14 cellular contexts compared by ENCODE assay signal in genomic region chr7:40986351-40986873, GRCh38.
DNase-seq lines count a peak whose midpoint lies in the region; ATAC-seq, FAIRE-seq and TF ChIP-seq lines count a peak whose summit lies in the region.
"Had no signal": no experiment of that assay in that cellular context is flagged by ENCODE, and none has a peak within 500 bp of the region (broad histone marks: within the 10 kb centered on the region; RNA-seq: fewer than 3 reads in every experiment).

No MANE protein-coding gene starts in this region.

- ATAC-seq in A549 = peak in 1 of 2 experiments; percentile 76; a peak in 3 of 6 replicates
- ATAC-seq: GM12878 had no signal

- no peaks in the 10 kb centered on the region for H3K27me3 Mint-ChIP-seq in HFFc6 (ENCODE audit: insufficient read depth)

- peak; percentile 18 to 47; a peak in 2 of 5 replicates for TF ChIP-seq EP300 in A549 (IDR thresholded peaks at IDR 0.05)

- H3K4me3 ChIP-seq in A549 (no peak overlapping the region), astrocyte of the cerebellum (ENCODE audit: low read depth, low read length) (no peak overlapping the region)
- H3K4me3 ChIP-seq: colonic mucosa, GM12878 had no signal

- no peak for TF ChIP-seq RAD21 in A549 (conservative IDR thresholded peaks at IDR 0.05 in 1 of 2, IDR thresholded peaks at IDR 0.05 in 1 of 2)

- CTCF ChIA-PET in A549 (lab: Yijun Ruan, JAX) = no interaction called here

- peaks cover 5% of the 10 kb centered on the region; the same call in 1 of the 2 replicates for H3K36me3 Mint-ChIP-seq in HFFc6 (ENCODE audit: low read depth)

- peaks cover 9% of the 10 kb centered on the region; the same call in 1 of the 3 replicates for H3K4me1 ChIP-seq in A549
- H3K4me1 ChIP-seq: colonic mucosa had no signal

- no peak for TF ChIP-seq CTCF in A549 (IDR thresholded peaks at IDR 0.05)
- TF ChIP-seq CTCF in HFFc6 (IDR thresholded peaks at IDR 0.05) = no peak
- no peak for TF ChIP-seq CTCF in astrocyte of the cerebellum (IDR thresholded peaks at IDR 0.05; ENCODE audit: low read depth, low read length, missing control alignments)

- no peak for TF ChIP-seq POLR2A in A549 (IDR thresholded peaks at IDR 0.05; ENCODE audit: low read length)

- peak overlapping the region; percentile 80 for H3K27ac Mint-ChIP-seq in HFFc6

- no peak for FAIRE-seq in A549 (lab: Jason Lieb, UNC)
- FAIRE-seq: GM12878 had no signal

- WGBS in A549 (ENCODE audit: missing lambda C conversion rate) = 3% methylated on average over 7 of the region's 7 CpGs

- peak overlapping the region; percentile 54; the same call in 1 of the 2 replicates for H3K4me3 Mint-ChIP-seq in HFFc6

- DNase-seq in A549 (ENCODE audit: low read depth in 1 of 2, low spot score in 1 of 2) = peak; percentile 4 to 35
- peak; percentile 79 for DNase-seq in HFFc6
- DNase-seq in astrocyte of the cerebellum (ENCODE audit: low read depth) = peak; percentile 29
- peak; percentile 93 for DNase-seq in iris pigment epithelial cell (ENCODE audit: low read depth)
- DNase-seq in NCI-H82 treated with DMSO at 0.1 percent for 48 hours (lab: John Stamatoyannopoulos, UW; ENCODE audit: unreplicated experiment) = no peak
- DNase-seq in ACHN = no peak
- DNase-seq in NCI-H345 treated with DMSO at 0.1 percent for 48 hours (lab: John Stamatoyannopoulos, UW; ENCODE audit: unreplicated experiment) = no peak
- DNase-seq in mesenteric fat pad (ENCODE audit: low spot score) = no peak
- DNase-seq: activated T-cell treated with anti-CD3 and anti-CD28 coated beads for 4 hours, C1 segment of cervical spinal cord, colonic mucosa, NCI-H1436, T-helper 1 cell had no signal

- H3K9me3 ChIP-seq in A549 = 0 out of 3 replicates have a peak, but pooled peaks cover 3% of the 10 kb centered on the region
- H3K9me3 ChIP-seq: colonic mucosa had no signal

- POLR2A ChIA-PET in A549 (lab: Yijun Ruan, JAX) = no interaction called here

- in situ Hi-C loops in astrocyte of the cerebellum (cut with HindIII; ENCODE audit: low sequenced_read_pairs) = no loop called here
- in situ Hi-C loops in ACHN (cut with HindIII; ENCODE audit: low pct_ligation_motif_present, low pct_unique_long_range_greater_than_20kb, low sequenced_read_pairs) = no loop called here

- H3K4me2 ChIP-seq in A549 = peak overlapping the region; percentile 50

- H3K27ac ChIP-seq in A549 = peak overlapping the region in 1 of 2 experiments; percentile 17; a peak in 1 of 6 replicates
- H3K27ac ChIP-seq: colonic mucosa had no signal

- no peaks in the 10 kb centered on the region for H3K9me3 Mint-ChIP-seq in HFFc6

- H3K4me1 Mint-ChIP-seq in HFFc6 (ENCODE audit: low read depth) = peaks cover 23% of the 10 kb centered on the region

TF ChIP-seq in A549, 52 proteins besides CTCF, POLR2A, EP300 and RAD21:
- TF ChIP-seq MAX (IDR thresholded peaks at IDR 0.05) (no peak), TP53 (CRISPR knock-in tag; IDR thresholded peaks at IDR 0.05) (no peak), CEBPB (IDR thresholded peaks at IDR 0.05) (peak in 1 of 2 experiments; percentile 34; a peak in 1 of 4 replicates), JUNB (IDR thresholded peaks at IDR 0.05) (peak; percentile 46; the same call in 1 of the 2 replicates), BHLHE40 (IDR thresholded peaks at IDR 0.05; ENCODE audit: low read depth, low read length) (no peak), JUN (IDR thresholded peaks at IDR 0.05) (0 out of 5 replicates have a peak, but pooled peaks of 1 of the 2 experiments have one; percentile 18), CBX8 (IDR thresholded peaks at IDR 0.05) (no peak), SMC3 (IDR thresholded peaks at IDR 0.05) (no peak)

Comparison
In these comparisons a context has a peak if more than half of its experiments do, and no peak if none do; other contexts are left out.
1. DNase-seq: peak in A549 (2 of 2), HFFc6 (single experiment), astrocyte of the cerebellum (single experiment) and iris pigment epithelial cell (single experiment); none in NCI-H82 treated with DMSO at 0.1 percent for 48 hours (single experiment), ACHN (single experiment), NCI-H345 treated with DMSO at 0.1 percent for 48 hours (single experiment) and mesenteric fat pad (single experiment).